ENCODE assay signal across 20 cellular contexts in genomic region chr1:2582401-2582800, GRCh38. TPM values are rescaled to one million over a fixed set of nuclear protein-coding genes. Genes with fewer than 3 reads are reported as not detected.
DNase-seq lines count a peak whose midpoint lies in the region; ATAC-seq and TF ChIP-seq lines count a peak whose summit lies in the region.
"Had no signal": no experiment of that assay in that cellular context is flagged by ENCODE, and none has a peak within 500 bp of the region (broad histone marks: within the 10 kb centered on the region; RNA-seq: fewer than 3 reads in every experiment).

No MANE protein-coding gene starts in this region.

- H3K27ac Mint-ChIP-seq in activated T-helper 2 cell treated with anti-CD3 and anti-CD28 coated beads, Interferon-gamma antibody, Interleukin-2, Interleukin-4, amounts not matched to agents 10 μg/mL and 5 μg/mL and 100 μg/mL, durations not matched to agents 14 hours and 24 hours and 36 hours = peak overlapping the region; percentile 65
- H3K27ac Mint-ChIP-seq in type B pancreatic cell = peak overlapping the region; percentile 59
- H3K27ac Mint-ChIP-seq: neural progenitor cell had no signal

- H3K4me3 ChIP-seq in right cardiac atrium (ENCODE audit: low read length) = no peak overlapping the region
- H3K4me3 ChIP-seq: esophagus squamous epithelium, HAP-1, neural progenitor cell, sigmoid colon had no signal

- H3K4me1 Mint-ChIP-seq in activated T-helper 2 cell treated with anti-CD3 and anti-CD28 coated beads, Interferon-gamma antibody, Interleukin-2, Interleukin-4, amounts not matched to agents 10 μg/mL and 5 μg/mL and 100 μg/mL, durations not matched to agents 14 hours and 24 hours and 36 hours (ENCODE audit: low read depth) = peaks cover 61% of the 10 kb centered on the region
- peaks cover 13% of the 10 kb centered on the region for H3K4me1 Mint-ChIP-seq in type B pancreatic cell (ENCODE audit: unreplicated experiment)

- ATAC-seq in right cardiac atrium (no peak), left cardiac atrium (no peak), GM21447 (IDR thresholded peaks at IDR 0.05; ENCODE audit: unreplicated experiment) (no peak)
- ATAC-seq: stimulated activated naive CD8-positive, alpha-beta T cell treated with anti-CD3 and anti-CD28 coated beads, Interleukin-15, Interleukin-2, amounts not matched to agents 100 U/mL and 50 U/mL, for 24 hours had no signal

- TF ChIP-seq CTCF in type B pancreatic cell (conservative IDR thresholded peaks at IDR 0.05) = no peak
- no peak for TF ChIP-seq CTCF in GM13977 (IDR thresholded peaks at IDR 0.05; ENCODE audit: extremely low read depth, insufficient read depth, missing control alignments)

- no peaks in the 10 kb centered on the region for H3K9me3 ChIP-seq in right cardiac atrium (ENCODE audit: control insufficient read depth, low read length)
- H3K9me3 ChIP-seq: esophagus squamous epithelium, HAP-1, sigmoid colon had no signal

- 69% methylated on average over 7 of the region's 7 CpGs for WGBS in right cardiac atrium

- no peaks in the 10 kb centered on the region for H3K27me3 Mint-ChIP-seq in activated T-helper 2 cell treated with anti-CD3 and anti-CD28 coated beads, Interferon-gamma antibody, Interleukin-2, Interleukin-4, amounts not matched to agents 10 μg/mL and 5 μg/mL and 100 μg/mL, durations not matched to agents 14 hours and 24 hours and 36 hours (ENCODE audit: low read depth)
- peaks cover 3% of the 10 kb centered on the region for H3K27me3 Mint-ChIP-seq in type B pancreatic cell

- no peaks in the 10 kb centered on the region for H3K27me3 ChIP-seq in right cardiac atrium (ENCODE audit: control insufficient read depth, insufficient read depth)
- H3K27me3 ChIP-seq: neural progenitor cell had no signal

- intact Hi-C loops in right cardiac atrium (cut with DNase I) = no loop called here
- intact Hi-C loops in left cardiac atrium (cut with DNase I) = no loop called here
- intact Hi-C loops in activated T-helper 2 cell treated with anti-CD3 and anti-CD28 coated beads, Interferon-gamma antibody, Interleukin-2, Interleukin-4, amounts not matched to agents 10 μg/mL and 5 μg/mL and 100 μg/mL, durations not matched to agents 14 hours and 24 hours and 36 hours (cut with micrococcal nuclease) = no loop called here

- no peak overlapping the region for H3K4me3 Mint-ChIP-seq in activated T-helper 2 cell treated with anti-CD3 and anti-CD28 coated beads, Interferon-gamma antibody, Interleukin-2, Interleukin-4, amounts not matched to agents 10 μg/mL and 5 μg/mL and 100 μg/mL, durations not matched to agents 14 hours and 24 hours and 36 hours (ENCODE audit: low read depth)
- peak overlapping the region; percentile 16 for H3K4me3 Mint-ChIP-seq in type B pancreatic cell
- H3K4me3 Mint-ChIP-seq: neural progenitor cell had no signal

- H3K36me3 Mint-ChIP-seq in activated T-helper 2 cell treated with anti-CD3 and anti-CD28 coated beads, Interferon-gamma antibody, Interleukin-2, Interleukin-4, amounts not matched to agents 10 μg/mL and 5 μg/mL and 100 μg/mL, durations not matched to agents 14 hours and 24 hours and 36 hours (ENCODE audit: low read depth) = peaks cover 15% of the 10 kb centered on the region
- no peaks in the 10 kb centered on the region for H3K36me3 Mint-ChIP-seq in type B pancreatic cell
- H3K36me3 Mint-ChIP-seq: neural progenitor cell had no signal

- in situ Hi-C loops in GM13977 (cut with MboI; ENCODE audit: low pct_unique_long_range_greater_than_20kb, low sequenced_read_pairs, unreplicated experiment) = no loop called here

- no peak overlapping the region for H3K27ac ChIP-seq in right cardiac atrium (ENCODE audit: low read length)
- H3K27ac ChIP-seq: esophagus squamous epithelium, neural progenitor cell, sigmoid colon, WERI-Rb-1 had no signal

- DNase-seq in right cardiac atrium (peak; percentile 2 to 8 (median 7)), left cardiac atrium (no peak), kidney glomerular epithelial cell (lab: John Stamatoyannopoulos, UW) (peak; percentile 31), type B pancreatic cell (ENCODE audit: extremely low spot score, unreplicated experiment) (no peak), GM13977 (ENCODE audit: low spot score) (no peak)
- no peak for DNase-seq in activated T-helper 2 cell treated with anti-CD3 and anti-CD28 coated beads, Interferon-gamma antibody, Interleukin-2, Interleukin-4, amounts not matched to agents 10 μg/mL and 5 μg/mL and 100 μg/mL, durations not matched to agents 14 hours and 24 hours and 36 hours (ENCODE audit: low spot score)
- DNase-seq in stimulated activated CD4-positive, alpha-beta T cell treated with anti-CD3 and anti-CD28 coated beads, Interleukin-15, amount 100 ng/mL, for 24 hours = no peak
- DNase-seq: activated T-cell treated with anti-CD3 and anti-CD28 coated beads for 4 hours; DMS53; esophagus squamous epithelium; hypothalamus; OCI-M1; sigmoid colon; stimulated activated naive CD8-positive, alpha-beta T cell treated with anti-CD3 and anti-CD28 coated beads, Interleukin-15, Interleukin-2, amounts not matched to agents 100 U/mL and 50 U/mL, for 24 hours; WERI-Rb-1 had no signal

- no peaks in the 10 kb centered on the region for H3K9me3 Mint-ChIP-seq in activated T-helper 2 cell treated with anti-CD3 and anti-CD28 coated beads, Interferon-gamma antibody, Interleukin-2, Interleukin-4, amounts not matched to agents 10 μg/mL and 5 μg/mL and 100 μg/mL, durations not matched to agents 14 hours and 24 hours and 36 hours
- peaks cover 4% of the 10 kb centered on the region for H3K9me3 Mint-ChIP-seq in type B pancreatic cell
- H3K9me3 Mint-ChIP-seq: neural progenitor cell had no signal

- peaks cover 3% of the 10 kb centered on the region for H3K4me1 ChIP-seq in right cardiac atrium (ENCODE audit: control insufficient read depth, insufficient read depth, low read length)

RNA-seq across cellular contexts. Expression of gene PRXL2B, which starts 4.2 kb away (rescaled TPM):
- total RNA-seq in right cardiac atrium (10 to 100 TPM in 2 of 4 donors, 1 to 10 TPM in 2; 8.0 to 11.8 (median 10.4) TPM), left cardiac atrium (10 to 100 TPM; 10.8 to 14.1 TPM), type B pancreatic cell (ENCODE audit: low replicate concordance) (33.7 and 40.3 TPM in 2 replicates)
- 9.3 TPM for polyA plus RNA-seq in right cardiac atrium
- total RNA-seq in activated T-helper 2 cell treated with anti-CD3 and anti-CD28 coated beads, Interferon-gamma antibody, Interleukin-2, Interleukin-4, amounts not matched to agents 10 μg/mL and 5 μg/mL and 100 μg/mL, durations not matched to agents 14 hours and 24 hours and 36 hours = 26.5 and 28.4 TPM in 2 replicates

RNA-seq across cellular contexts. Expression of gene TNFRSF14, which starts 26.2 kb away (rescaled TPM):
- total RNA-seq in right cardiac atrium (10 to 100 TPM; 17.6 to 25.5 (median 21.8) TPM), left cardiac atrium (10 to 100 TPM; 21.6 to 22.6 TPM), type B pancreatic cell (ENCODE audit: low replicate concordance) (4.2 and 8.5 TPM in 2 replicates)
- 27.6 TPM for polyA plus RNA-seq in right cardiac atrium
- total RNA-seq in activated T-helper 2 cell treated with anti-CD3 and anti-CD28 coated beads, Interferon-gamma antibody, Interleukin-2, Interleukin-4, amounts not matched to agents 10 μg/mL and 5 μg/mL and 100 μg/mL, durations not matched to agents 14 hours and 24 hours and 36 hours = 191 and 199 TPM in 2 replicates

RNA-seq across cellular contexts. Expression of gene MMEL1, which starts 50.4 kb away (rescaled TPM):
- total RNA-seq in right cardiac atrium (1 to 10 TPM in 1 of 4 donors, under 1 TPM in 3; 0.32 to 1.5 (median 0.83) TPM), left cardiac atrium (under 1 TPM; 0.47 to 0.68 TPM), type B pancreatic cell (ENCODE audit: low replicate concordance) (1.1 TPM in 1 of 2 replicates, not detected in the other)
- 1.7 TPM for polyA plus RNA-seq in right cardiac atrium
- 0.73 and 1.2 TPM in 2 replicates for total RNA-seq in activated T-helper 2 cell treated with anti-CD3 and anti-CD28 coated beads, Interferon-gamma antibody, Interleukin-2, Interleukin-4, amounts not matched to agents 10 μg/mL and 5 μg/mL and 100 μg/mL, durations not matched to agents 14 hours and 24 hours and 36 hours
- total RNA-seq: astrocyte had no signal

RNA-seq across cellular contexts. Expression of gene HES5, which starts 52.3 kb away (rescaled TPM):
- total RNA-seq in right cardiac atrium (1 to 10 TPM in 2 of 4 donors, under 1 TPM in 2; 0.61 to 1.8 (median 1.2) TPM), left cardiac atrium (under 1 TPM; 0.91 to 0.99 TPM), type B pancreatic cell (ENCODE audit: low replicate concordance) (4.5 and 5.1 TPM in 2 replicates)
- polyA plus RNA-seq in right cardiac atrium = 0.52 TPM
- total RNA-seq in activated T-helper 2 cell treated with anti-CD3 and anti-CD28 coated beads, Interferon-gamma antibody, Interleukin-2, Interleukin-4, amounts not matched to agents 10 μg/mL and 5 μg/mL and 100 μg/mL, durations not matched to agents 14 hours and 24 hours and 36 hours = not detected in 2 replicates
- total RNA-seq: astrocyte, NCI-H460 had no signal

RNA-seq across cellular contexts. Expression of gene PANK4, which starts 56.0 kb away (rescaled TPM):
- total RNA-seq in right cardiac atrium (10 to 100 TPM; 35.2 to 51.3 (median 45.1) TPM), left cardiac atrium (10 to 100 TPM; 37.5 to 40.6 TPM), type B pancreatic cell (ENCODE audit: low replicate concordance) (36.4 and 49.1 TPM in 2 replicates)
- 38.7 TPM for polyA plus RNA-seq in right cardiac atrium
- total RNA-seq in activated T-helper 2 cell treated with anti-CD3 and anti-CD28 coated beads, Interferon-gamma antibody, Interleukin-2, Interleukin-4, amounts not matched to agents 10 μg/mL and 5 μg/mL and 100 μg/mL, durations not matched to agents 14 hours and 24 hours and 36 hours = 49.1 and 52.2 TPM in 2 replicates

Comparison
In these comparisons a context has a peak if more than half of its experiments do, and no peak if none do; other contexts are left out.
1. DNase-seq: peak in right cardiac atrium (3 of 3) and kidney glomerular epithelial cell (single experiment); none in left cardiac atrium (single experiment), activated T-helper 2 cell treated with anti-CD3 and anti-CD28 coated beads, Interferon-gamma antibody, Interleukin-2, Interleukin-4, amounts not matched to agents 10 μg/mL and 5 μg/mL and 100 μg/mL, durations not matched to agents 14 hours and 24 hours and 36 hours (single experiment), type B pancreatic cell (single experiment), GM13977 (single experiment) and stimulated activated CD4-positive, alpha-beta T cell treated with anti-CD3 and anti-CD28 coated beads, Interleukin-15, amount 100 ng/mL, for 24 hours (single experiment).